In the genomic region with DNA sequence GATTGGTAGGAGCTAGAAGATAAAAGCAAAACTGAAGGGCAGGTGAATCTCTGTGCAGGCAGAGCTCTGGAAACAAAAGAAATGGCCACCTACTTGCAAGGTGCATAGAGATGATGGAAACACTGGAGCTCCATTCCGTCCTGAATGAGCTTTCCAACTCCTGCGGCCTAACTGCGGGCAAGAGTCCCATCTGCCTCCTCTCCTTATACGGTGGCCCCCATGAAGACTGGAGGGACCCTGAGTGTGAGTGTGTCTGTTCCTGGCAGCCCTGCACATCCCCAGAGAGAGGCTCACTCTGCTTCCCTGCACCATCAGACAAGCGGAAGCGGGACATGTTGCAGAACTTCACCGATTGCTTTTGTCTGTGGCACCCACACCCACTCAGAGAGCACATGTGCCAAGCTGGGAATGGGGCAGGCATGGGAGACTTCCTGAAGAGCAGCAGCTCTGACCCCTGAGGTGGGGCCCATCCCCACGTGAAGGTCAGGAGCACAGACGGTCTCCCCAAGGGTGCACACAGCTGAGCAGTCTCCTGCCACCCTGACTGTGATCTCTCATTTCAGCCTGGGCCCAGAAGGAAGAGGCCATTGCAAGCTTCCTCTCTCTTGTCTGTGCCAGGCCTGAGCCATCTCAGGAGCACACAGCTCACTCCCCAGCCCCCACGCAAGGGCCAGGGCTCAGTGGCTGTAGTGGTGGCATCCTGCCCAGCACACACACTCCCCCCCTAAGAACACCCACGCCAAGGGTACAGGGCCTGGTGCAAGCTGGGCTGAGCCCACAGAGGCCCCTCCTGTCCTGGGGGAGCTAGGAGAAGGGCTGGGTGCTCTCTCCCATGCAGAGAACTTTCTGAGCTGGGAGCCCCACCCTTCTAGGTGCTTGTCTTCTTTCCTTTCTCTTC, we compare ENCODE assay signal across 1 cellular context.
TF ChIP-seq lines count a peak whose summit lies in the region.

No MANE protein-coding gene starts in this region.

TF ChIP-seq in HepG2, 621 proteins besides CTCF, POLR2A, EP300 and RAD21 (continued from another document and continues in another):
- TF ChIP-seq, protein P1, sequence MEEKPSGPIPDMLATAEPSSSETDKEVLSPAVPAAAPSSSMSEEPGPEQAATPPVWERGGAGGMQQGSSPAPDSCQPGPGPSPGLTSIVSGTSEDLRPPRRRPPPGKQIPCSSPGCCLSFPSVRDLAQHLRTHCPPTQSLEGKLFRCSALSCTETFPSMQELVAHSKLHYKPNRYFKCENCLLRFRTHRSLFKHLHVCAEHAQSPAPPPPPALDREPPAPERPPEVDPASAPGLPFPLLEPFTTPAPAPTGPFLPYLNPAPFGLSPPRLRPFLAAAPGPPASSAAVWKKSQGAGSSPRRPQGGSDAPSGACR (CRISPR knock-in tag; IDR thresholded peaks at IDR 0.05) = no peak
- TF ChIP-seq ZNF136 (CRISPR knock-in tag; IDR thresholded peaks at IDR 0.05; ENCODE audit: low read depth) = 0 out of 2 replicates have a peak, but pooled peaks have one; percentile 61
- no peak for TF ChIP-seq TCF7 (IDR thresholded peaks at IDR 0.05; ENCODE audit: low read depth)
- no peak for TF ChIP-seq ZNF234 (CRISPR knock-in tag; conservative IDR thresholded peaks at IDR 0.05)
- TF ChIP-seq ZHX2 (IDR thresholded peaks at IDR 0.05; ENCODE audit: low read depth) = 0 out of 2 replicates have a peak, but pooled peaks have one; percentile 24
- no peak for TF ChIP-seq ZHX2 (CRISPR knock-in tag; IDR thresholded peaks at IDR 0.05; ENCODE audit: borderline replicate concordance)
- TF ChIP-seq SOX5 (CRISPR knock-in tag; IDR thresholded peaks at IDR 0.05; ENCODE audit: borderline replicate concordance) = no peak
- no peak for TF ChIP-seq NR1H2 (CRISPR knock-in tag; IDR thresholded peaks at IDR 0.05; ENCODE audit: borderline replicate concordance, low read depth)
- no peak for TF ChIP-seq RBM22 (optimal IDR thresholded peaks at IDR 0.05; ENCODE audit: low read length)
- TF ChIP-seq, protein P2, sequence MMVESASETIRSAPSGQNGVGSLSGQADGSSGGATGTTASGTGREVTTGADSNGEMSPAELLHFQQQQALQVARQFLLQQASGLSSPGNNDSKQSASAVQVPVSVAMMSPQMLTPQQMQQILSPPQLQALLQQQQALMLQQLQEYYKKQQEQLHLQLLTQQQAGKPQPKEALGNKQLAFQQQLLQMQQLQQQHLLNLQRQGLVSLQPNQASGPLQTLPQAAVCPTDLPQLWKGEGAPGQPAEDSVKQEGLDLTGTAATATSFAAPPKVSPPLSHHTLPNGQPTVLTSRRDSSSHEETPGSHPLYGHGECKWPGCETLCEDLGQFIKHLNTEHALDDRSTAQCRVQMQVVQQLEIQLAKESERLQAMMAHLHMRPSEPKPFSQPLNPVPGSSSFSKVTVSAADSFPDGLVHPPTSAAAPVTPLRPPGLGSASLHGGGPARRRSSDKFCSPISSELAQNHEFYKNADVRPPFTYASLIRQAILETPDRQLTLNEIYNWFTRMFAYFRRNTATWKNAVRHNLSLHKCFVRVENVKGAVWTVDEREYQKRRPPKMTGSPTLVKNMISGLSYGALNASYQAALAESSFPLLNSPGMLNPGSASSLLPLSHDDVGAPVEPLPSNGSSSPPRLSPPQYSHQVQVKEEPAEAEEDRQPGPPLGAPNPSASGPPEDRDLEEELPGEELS (CRISPR knock-in tag; IDR thresholded peaks at IDR 0.05) = no peak
- TF ChIP-seq, protein P3, sequence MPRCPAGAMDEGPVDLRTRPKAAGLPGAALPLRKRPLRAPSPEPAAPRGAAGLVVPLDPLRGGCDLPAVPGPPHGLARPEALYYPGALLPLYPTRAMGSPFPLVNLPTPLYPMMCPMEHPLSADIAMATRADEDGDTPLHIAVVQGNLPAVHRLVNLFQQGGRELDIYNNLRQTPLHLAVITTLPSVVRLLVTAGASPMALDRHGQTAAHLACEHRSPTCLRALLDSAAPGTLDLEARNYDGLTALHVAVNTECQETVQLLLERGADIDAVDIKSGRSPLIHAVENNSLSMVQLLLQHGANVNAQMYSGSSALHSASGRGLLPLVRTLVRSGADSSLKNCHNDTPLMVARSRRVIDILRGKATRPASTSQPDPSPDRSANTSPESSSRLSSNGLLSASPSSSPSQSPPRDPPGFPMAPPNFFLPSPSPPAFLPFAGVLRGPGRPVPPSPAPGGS (CRISPR knock-in tag; IDR thresholded peaks at IDR 0.05) = no peak; the same call in 1 of the 2 replicates
- TF ChIP-seq, protein P4, sequence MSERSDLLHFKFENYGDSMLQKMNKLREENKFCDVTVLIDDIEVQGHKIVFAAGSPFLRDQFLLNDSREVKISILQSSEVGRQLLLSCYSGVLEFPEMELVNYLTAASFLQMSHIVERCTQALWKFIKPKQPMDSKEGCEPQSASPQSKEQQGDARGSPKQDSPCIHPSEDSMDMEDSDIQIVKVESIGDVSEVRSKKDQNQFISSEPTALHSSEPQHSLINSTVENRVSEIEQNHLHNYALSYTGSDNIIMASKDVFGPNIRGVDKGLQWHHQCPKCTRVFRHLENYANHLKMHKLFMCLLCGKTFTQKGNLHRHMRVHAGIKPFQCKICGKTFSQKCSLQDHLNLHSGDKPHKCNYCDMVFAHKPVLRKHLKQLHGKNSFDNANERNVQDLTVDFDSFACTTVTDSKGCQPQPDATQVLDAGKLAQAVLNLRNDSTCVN (CRISPR knock-in tag; IDR thresholded peaks at IDR 0.05; ENCODE audit: borderline replicate concordance) = no peak
- no peak for TF ChIP-seq TAF15 (IDR thresholded peaks at IDR 0.05; ENCODE audit: low read depth, low read length, poor library complexity, severe bottlenecking)
- no peak; the same call in none of the 2 replicates for TF ChIP-seq IRF9 (CRISPR knock-in tag; IDR thresholded peaks at IDR 0.05; ENCODE audit: borderline replicate concordance)
- TF ChIP-seq RFXAP (CRISPR knock-in tag; IDR thresholded peaks at IDR 0.05; ENCODE audit: borderline replicate concordance) = no peak
- TF ChIP-seq, protein P5, sequence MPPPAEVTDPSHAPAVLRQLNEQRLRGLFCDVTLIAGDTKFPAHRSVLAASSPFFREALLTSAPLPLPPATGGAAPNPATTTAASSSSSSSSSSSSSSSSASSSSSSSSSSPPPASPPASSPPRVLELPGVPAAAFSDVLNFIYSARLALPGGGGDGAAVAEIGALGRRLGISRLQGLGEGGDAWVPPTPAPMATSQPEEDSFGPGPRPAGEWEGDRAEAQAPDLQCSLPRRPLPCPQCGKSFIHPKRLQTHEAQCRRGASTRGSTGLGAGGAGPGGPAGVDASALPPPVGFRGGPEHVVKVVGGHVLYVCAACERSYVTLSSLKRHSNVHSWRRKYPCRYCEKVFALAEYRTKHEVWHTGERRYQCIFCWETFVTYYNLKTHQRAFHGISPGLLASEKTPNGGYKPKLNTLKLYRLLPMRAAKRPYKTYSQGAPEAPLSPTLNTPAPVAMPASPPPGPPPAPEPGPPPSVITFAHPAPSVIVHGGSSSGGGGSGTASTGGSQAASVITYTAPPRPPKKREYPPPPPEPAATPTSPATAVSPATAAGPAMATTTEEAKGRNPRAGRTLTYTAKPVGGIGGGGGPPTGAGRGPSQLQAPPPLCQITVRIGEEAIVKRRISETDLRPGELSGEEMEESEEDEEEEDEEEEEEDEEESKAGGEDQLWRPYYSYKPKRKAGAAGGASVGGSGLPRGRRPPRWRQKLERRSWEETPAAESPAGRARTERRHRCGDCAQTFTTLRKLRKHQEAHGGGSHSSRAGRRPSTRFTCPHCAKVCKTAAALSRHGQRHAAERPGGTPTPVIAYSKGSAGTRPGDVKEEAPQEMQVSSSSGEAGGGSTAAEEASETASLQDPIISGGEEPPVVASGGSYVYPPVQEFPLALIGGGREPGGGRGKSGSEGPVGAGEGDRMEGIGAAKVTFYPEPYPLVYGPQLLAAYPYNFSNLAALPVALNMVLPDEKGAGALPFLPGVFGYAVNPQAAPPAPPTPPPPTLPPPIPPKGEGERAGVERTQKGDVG (CRISPR knock-in tag; IDR thresholded peaks at IDR 0.05; ENCODE audit: borderline replicate concordance) = peak; percentile 89; the same call in 1 of the 2 replicates
- TF ChIP-seq TBX3 (IDR thresholded peaks at IDR 0.05; ENCODE audit: borderline replicate concordance) = no peak
- TF ChIP-seq GLI4 (CRISPR knock-in tag; IDR thresholded peaks at IDR 0.05; ENCODE audit: borderline replicate concordance) = no peak; the same call in 1 of the 2 replicates
- TF ChIP-seq NR3C1 (CRISPR knock-in tag; IDR thresholded peaks at IDR 0.05) = no peak
- TF ChIP-seq ZNF260 (CRISPR knock-in tag; IDR thresholded peaks at IDR 0.05; ENCODE audit: borderline replicate concordance, low read depth) = no peak
- TF ChIP-seq ZNF75D (CRISPR knock-in tag; IDR thresholded peaks at IDR 0.05; ENCODE audit: borderline replicate concordance) = no peak
- no peak for TF ChIP-seq ZNF607 (CRISPR knock-in tag; IDR thresholded peaks at IDR 0.05; ENCODE audit: borderline replicate concordance)
- TF ChIP-seq KMT2A (CRISPR knock-in tag; IDR thresholded peaks at IDR 0.05) = no peak
- 0 out of 2 replicates have a peak, but pooled peaks have one; percentile 49 for TF ChIP-seq ZNF235 (CRISPR knock-in tag; IDR thresholded peaks at IDR 0.05; ENCODE audit: borderline replicate concordance)
- TF ChIP-seq ATRX (CRISPR knock-in tag; IDR thresholded peaks at IDR 0.05; ENCODE audit: borderline replicate concordance) = no peak
- no peak for TF ChIP-seq TSC22D2 (CRISPR knock-in tag; IDR thresholded peaks at IDR 0.05; ENCODE audit: borderline replicate concordance)
- no peak for TF ChIP-seq ZNF674 (CRISPR knock-in tag; IDR thresholded peaks at IDR 0.05; ENCODE audit: low read depth)
- TF ChIP-seq ZNF101 (CRISPR knock-in tag; IDR thresholded peaks at IDR 0.05; ENCODE audit: borderline replicate concordance, low read depth) = no peak
- no peak for TF ChIP-seq GATA4 (IDR thresholded peaks at IDR 0.05; ENCODE audit: borderline replicate concordance, low read depth)
